In genomic region chr3:17179381-17180205, GRCh38 we compare ENCODE assay signal across 1 cellular context.
A peak's percentile ranks its signal among the peaks of the same experiment; 100 is the strongest.
TF ChIP-seq lines count a peak whose summit lies in the region.

No MANE protein-coding gene starts in this region.

TF ChIP-seq in SK-N-SH treated with all-trans-retinoic acid at 6 μM for 48 hours, 23 proteins besides CTCF, POLR2A, EP300 and RAD21 (continued from another document):
- TF ChIP-seq TSHZ2 (CRISPR knock-in tag; IDR thresholded peaks at IDR 0.05) (no peak), CSRNP3 (CRISPR knock-in tag; IDR thresholded peaks at IDR 0.05) (no peak), POU6F1 (CRISPR knock-in tag; IDR thresholded peaks at IDR 0.05; ENCODE audit: borderline replicate concordance, low read depth) (no peak), ARNTL (CRISPR knock-in tag; IDR thresholded peaks at IDR 0.05; ENCODE audit: borderline replicate concordance, low read depth) (no peak), CREB5 (CRISPR knock-in tag; IDR thresholded peaks at IDR 0.05; ENCODE audit: low read depth) (no peak), ZNF565 (CRISPR knock-in tag; conservative IDR thresholded peaks at IDR 0.05; ENCODE audit: low read depth) (no peak), GLIS3 (CRISPR knock-in tag; IDR thresholded peaks at IDR 0.05) (no peak), ZC3H10 (CRISPR knock-in tag; IDR thresholded peaks at IDR 0.05) (0 out of 2 replicates have a peak, but pooled peaks have one; percentile 60), OSR1 (CRISPR knock-in tag; IDR thresholded peaks at IDR 0.05) (no peak)
TF ChIP-seq in SK-N-SH treated with all-trans-retinoic acid at 6 μM for 48 hours: peak in this region for 3.
